In the genomic region with DNA sequence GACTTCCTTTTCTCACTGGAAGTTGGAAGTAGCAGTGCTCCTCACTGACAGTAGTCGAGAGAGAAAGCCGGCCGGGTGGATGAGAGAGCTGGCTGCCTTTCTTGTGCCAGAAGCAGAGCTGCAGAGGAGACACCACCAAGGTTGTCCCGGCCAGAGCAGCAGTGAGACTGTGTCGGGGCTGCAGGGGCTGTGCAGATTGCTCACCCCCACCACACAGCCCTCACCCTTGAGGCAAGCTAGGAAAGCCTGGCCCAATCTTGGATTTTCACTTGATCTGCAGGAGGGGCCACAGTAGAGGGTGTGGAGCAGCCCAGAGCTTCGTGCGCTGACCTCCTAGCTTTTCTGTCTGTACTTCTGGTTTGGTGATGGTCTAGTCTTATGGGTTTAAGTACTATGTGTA, we compare ENCODE assay signal across 26 cellular contexts. TPM values are rescaled to one million over a fixed set of nuclear protein-coding genes. Genes with fewer than 3 reads are reported as not detected.
DNase-seq lines count a peak whose midpoint lies in the region; ATAC-seq and TF ChIP-seq lines count a peak whose summit lies in the region.
"Had no signal": no experiment of that assay in that cellular context is flagged by ENCODE, and none has a peak within 500 bp of the region (broad histone marks: within the 10 kb centered on the region; RNA-seq: fewer than 3 reads in every experiment).

No MANE protein-coding gene starts in this region.

- no peak for TF ChIP-seq EP300 in upper lobe of left lung (IDR thresholded peaks at IDR 0.05)

- H3K27ac Mint-ChIP-seq in MCF 10A (ENCODE audit: low read depth, unreplicated experiment): peak overlapping the region; percentile 69
- no peak overlapping the region for H3K27ac Mint-ChIP-seq in endodermal cell
- H3K27ac Mint-ChIP-seq: activated naive CD4-positive, alpha-beta T cell treated with anti-CD3 and anti-CD28 coated beads, Interleukin-2, amount 50 U/mL, for 24 hours; activated T-helper 2 cell treated with anti-CD3 and anti-CD28 coated beads, Interferon-gamma antibody, Interleukin-2, Interleukin-4, amounts not matched to agents 10 μg/mL and 5 μg/mL and 100 μg/mL, durations not matched to agents 14 hours and 24 hours and 36 hours; CD14-positive monocyte; progenitor cell of endocrine pancreas; stimulated activated naive B cell treated with anti-CD40 and anti-IgM and Interleukin-4, amounts not matched to agents 10 μg/mL and 1 μg/mL and 100 μg/mL, for 72 hours had no signal

- H2BK120ac ChIP-seq in mesenchymal stem cell (ENCODE audit: low read depth, low read length): no peak overlapping the region

- no peak overlapping the region for H3K23ac ChIP-seq in mesenchymal stem cell (ENCODE audit: low read length in 2 of 2)

- H3K36me3 ChIP-seq in breast epithelium (no peaks in the 10 kb centered on the region), brain microvascular endothelial cell (replicated peaks) (no peaks in the 10 kb centered on the region), mesenchymal stem cell (ENCODE audit: control insufficient read depth in 1 of 2, insufficient read depth in 2 of 2, low read depth in 1 of 2, low read length in 2 of 2) (peaks cover 10 to 77% of the 10 kb centered on the region in 2 experiments), upper lobe of left lung (peaks cover 0 to 5% (median 1%) of the 10 kb centered on the region in 4 donors), endodermal cell (ENCODE audit: control insufficient read depth, insufficient read depth, low read length) (no peaks in the 10 kb centered on the region)
- H3K36me3 ChIP-seq: neural progenitor cell had no signal

- H4K91ac ChIP-seq in mesenchymal stem cell (ENCODE audit: low read length): no peak overlapping the region

- H3K14ac ChIP-seq in mesenchymal stem cell (ENCODE audit: low read length in 2 of 2): peak overlapping the region in 1 of 2 experiments; percentile 68

- H3K4me1 ChIP-seq in breast epithelium (no peaks in the 10 kb centered on the region), mesenchymal stem cell (ENCODE audit: control insufficient read depth, insufficient read depth, low read depth, low read length) (peaks cover 4% of the 10 kb centered on the region), upper lobe of left lung (peaks cover 6 to 34% (median 21%) of the 10 kb centered on the region in 4 donors), endodermal cell (ENCODE audit: control insufficient read depth, insufficient read depth, low read length) (no peaks in the 10 kb centered on the region)
- H3K4me1 ChIP-seq: neural progenitor cell had no signal

- BruUV-seq in MCF 10A (replicated peaks; lab: Mats Ljungman, UMichigan): no TSS peak

- H3K27me3 Mint-ChIP-seq in MCF 10A (ENCODE audit: insufficient read depth, unreplicated experiment): no peaks in the 10 kb centered on the region
- peaks cover 4% of the 10 kb centered on the region for H3K27me3 Mint-ChIP-seq in endodermal cell (ENCODE audit: insufficient read depth)

- H2BK15ac ChIP-seq in mesenchymal stem cell (ENCODE audit: low read depth, poor library complexity, severe bottlenecking): no peak overlapping the region

- H3K36me3 Mint-ChIP-seq in MCF 10A (ENCODE audit: insufficient read depth, unreplicated experiment): peaks cover 44% of the 10 kb centered on the region
- H3K36me3 Mint-ChIP-seq in endodermal cell (ENCODE audit: low read depth): no peaks in the 10 kb centered on the region
- H3K36me3 Mint-ChIP-seq: CD14-positive monocyte; neural progenitor cell; stimulated activated naive B cell treated with anti-CD40 and anti-IgM and Interleukin-4, amounts not matched to agents 10 μg/mL and 1 μg/mL and 100 μg/mL, for 72 hours had no signal

- H3K4me1 Mint-ChIP-seq in MCF 10A (ENCODE audit: insufficient read depth, unreplicated experiment) (peaks cover 29% of the 10 kb centered on the region), endodermal cell (no peaks in the 10 kb centered on the region)
- H3K4me1 Mint-ChIP-seq: activated naive CD4-positive, alpha-beta T cell treated with anti-CD3 and anti-CD28 coated beads, Interleukin-2, amount 50 U/mL, for 24 hours; CD14-positive monocyte; neural progenitor cell; stimulated activated naive B cell treated with anti-CD40 and anti-IgM and Interleukin-4, amounts not matched to agents 10 μg/mL and 1 μg/mL and 100 μg/mL, for 72 hours had no signal

- H2BK5ac ChIP-seq in mesenchymal stem cell (ENCODE audit: low read depth, low read length, poor library complexity, severe bottlenecking): no peak overlapping the region

- H3K4me3 ChIP-seq in breast epithelium: no peak overlapping the region
- H3K4me3 ChIP-seq in brain microvascular endothelial cell (ENCODE audit: low read depth, low read length): no peak overlapping the region
- peak overlapping the region in 1 of 2 experiments; percentile 42 for H3K4me3 ChIP-seq in mesenchymal stem cell (ENCODE audit: insufficient read depth in 1 of 2, low read depth in 1 of 2, low read length in 2 of 2)
- no peak overlapping the region for H3K4me3 ChIP-seq in upper lobe of left lung
- no peak overlapping the region for H3K4me3 ChIP-seq in endodermal cell (ENCODE audit: low read length)
- H3K4me3 ChIP-seq: neural progenitor cell had no signal

- ATAC-seq in upper lobe of left lung (ENCODE audit: low FRiP score in 2 of 2): peak in 1 of 2 donors; percentile 14
- ATAC-seq: left colon; sciatic nerve; stimulated activated naive B cell treated with anti-CD40 and anti-IgM and Interleukin-4, amounts not matched to agents 10 μg/mL and 1 μg/mL and 100 μg/mL, for 72 hours had no signal

- H3K18ac ChIP-seq in mesenchymal stem cell (ENCODE audit: low read depth in 1 of 2, low read length in 2 of 2): no peak overlapping the region

- H3K79me1 ChIP-seq in mesenchymal stem cell (replicated peaks; ENCODE audit: low read length, poor library complexity, severe bottlenecking): peaks cover 26% of the 10 kb centered on the region

- H3K27me3 ChIP-seq in breast epithelium (no peaks in the 10 kb centered on the region), brain microvascular endothelial cell (replicated peaks) (no peaks in the 10 kb centered on the region), mesenchymal stem cell (ENCODE audit: control insufficient read depth in 1 of 2, insufficient read depth in 1 of 2, low read length in 2 of 2) (no peaks in the 10 kb centered on the region), upper lobe of left lung (no peaks in the 10 kb centered on the region), endodermal cell (ENCODE audit: control insufficient read depth, insufficient read depth, low read length, poor library complexity, severe bottlenecking) (no peaks in the 10 kb centered on the region)
- H3K27me3 ChIP-seq: neural progenitor cell had no signal

- H2AK5ac ChIP-seq in mesenchymal stem cell (ENCODE audit: low read length, severe bottlenecking): no peak overlapping the region

- no peak overlapping the region for H3K4me2 ChIP-seq in mesenchymal stem cell (ENCODE audit: low read length, poor library complexity, severe bottlenecking)
- H3K4me2 ChIP-seq: neural progenitor cell had no signal

- H3K9ac ChIP-seq in mesenchymal stem cell (ENCODE audit: low read length): peak overlapping the region; percentile 71
- H3K9ac ChIP-seq in endodermal cell (ENCODE audit: extremely low read depth, low read length, poor library complexity, severe bottlenecking): no peak overlapping the region
- H3K9ac ChIP-seq: neural progenitor cell had no signal

- no peak overlapping the region for H3K4ac ChIP-seq in mesenchymal stem cell (ENCODE audit: low read depth in 1 of 2, low read length in 2 of 2)

- no peak overlapping the region for H2BK12ac ChIP-seq in mesenchymal stem cell (ENCODE audit: low read length in 2 of 2)

- H3K9me3 ChIP-seq in breast epithelium (peaks cover 0 to 7% of the 10 kb centered on the region in 2 donors), mesenchymal stem cell (ENCODE audit: control insufficient read depth, low read length) (peaks cover 6% of the 10 kb centered on the region), upper lobe of left lung (no peaks in the 10 kb centered on the region), endodermal cell (ENCODE audit: control insufficient read depth, low read length) (peaks cover 13% of the 10 kb centered on the region)

- no peak for DNase-seq in MCF 10A (ENCODE audit: unreplicated experiment)
- no peak for DNase-seq in breast epithelium (ENCODE audit: low spot score in 2 of 2)
- no peak for DNase-seq in brain microvascular endothelial cell
- no peak for DNase-seq in mesenchymal stem cell
- no peak for DNase-seq in upper lobe of left lung
- DNase-seq in endodermal cell: no peak
- no peak for DNase-seq in NCI-H526 (lab: John Stamatoyannopoulos, UW)
- DNase-seq in ureter (ENCODE audit: low spot score): no peak
- DNase-seq: 8988T; amygdala; DMS79 treated with DMSO at 0.1 percent for 48 hours; hypothalamus; left colon; mesendoderm; NCI-H1417 treated with DMSO at 0.1 percent for 48 hours; NCI-H2081 treated with DMSO at 0.1 percent for 48 hours; NCI-H345; stimulated activated naive B cell treated with anti-CD40 and anti-IgM and Interleukin-4, amounts not matched to agents 10 μg/mL and 1 μg/mL and 100 μg/mL, for 72 hours; substantia nigra had no signal

- POLR2A ChIA-PET in MCF 10A (lab: Yijun Ruan, JAX): interaction anchor here (1.0 to 2.7 kb wide), 3 partner anchors 9 to 15 kb away, joined by 3 to 17 read pairs (median 13); a partner anchor contains a TSS

- CTCF ChIA-PET in MCF 10A (lab: Yijun Ruan, JAX): no interaction called here

- intact Hi-C loops in MCF 10A (cut with micrococcal nuclease) (loop anchor here (1.0 kb wide), 1 partner anchor 9 kb away; a partner anchor contains a TSS), breast epithelium (cut with DNase I; ENCODE audit: low total_unique reads) (no loop called here)

- H2AFZ ChIP-seq in mesenchymal stem cell (ENCODE audit: low read depth, low read length): no peak overlapping the region
- H2AFZ ChIP-seq: neural progenitor cell had no signal

- in situ Hi-C loops in brain microvascular endothelial cell (cut with HindIII; ENCODE audit: low pct_ligation_motif_present, low sequenced_read_pairs): no loop called here

- H3K9me3 Mint-ChIP-seq in MCF 10A (ENCODE audit: unreplicated experiment) (no peaks in the 10 kb centered on the region), endodermal cell (peaks cover 19% of the 10 kb centered on the region)
- H3K9me3 Mint-ChIP-seq: activated T-helper 2 cell treated with anti-CD3 and anti-CD28 coated beads, Interferon-gamma antibody, Interleukin-2, Interleukin-4, amounts not matched to agents 10 μg/mL and 5 μg/mL and 100 μg/mL, durations not matched to agents 14 hours and 24 hours and 36 hours had no signal

- no peak overlapping the region for H3K27ac ChIP-seq in breast epithelium
- H3K27ac ChIP-seq in brain microvascular endothelial cell: peak overlapping the region; percentile 23
- no peak overlapping the region for H3K27ac ChIP-seq in mesenchymal stem cell (ENCODE audit: low read length, poor library complexity, severe bottlenecking)
- H3K27ac ChIP-seq in upper lobe of left lung: peak overlapping the region; percentile 11 to 73 (median 70)
- no peak overlapping the region for H3K27ac ChIP-seq in endodermal cell (ENCODE audit: low read depth, low read length)
- H3K27ac ChIP-seq: neural progenitor cell had no signal

- H3K4me3 Mint-ChIP-seq in MCF 10A (ENCODE audit: unreplicated experiment) (no peak overlapping the region), endodermal cell (no peak overlapping the region)
- H3K4me3 Mint-ChIP-seq: activated naive CD4-positive, alpha-beta T cell treated with anti-CD3 and anti-CD28 coated beads, Interleukin-2, amount 50 U/mL, for 24 hours; CD14-positive monocyte; neural progenitor cell; stimulated activated naive B cell treated with anti-CD40 and anti-IgM and Interleukin-4, amounts not matched to agents 10 μg/mL and 1 μg/mL and 100 μg/mL, for 72 hours had no signal

- 96% methylated on average over 7 of the region's 7 CpGs for WGBS in mesenchymal stem cell
- WGBS in upper lobe of left lung, 2 donors: 81 to 85% methylated on average over 6 to 7 of the region's 7 CpGs
- 82 to 100% methylated on average over 2 to 7 of the region's 7 CpGs for WGBS in endodermal cell (ENCODE audit: insufficient coverage in 1 of 2, insufficient read length in 1 of 2), 2 experiments

- TF ChIP-seq POLR2A in breast epithelium (IDR thresholded peaks at IDR 0.05): no peak
- TF ChIP-seq POLR2A in upper lobe of left lung (IDR thresholded peaks at IDR 0.05): no peak

- no peak overlapping the region for H4K8ac ChIP-seq in mesenchymal stem cell (ENCODE audit: low read length)

- no peak for TF ChIP-seq CTCF in MCF 10A (IDR thresholded peaks at IDR 0.05; ENCODE audit: unreplicated experiment)
- no peak for TF ChIP-seq CTCF in breast epithelium (IDR thresholded peaks at IDR 0.05)
- no peak for TF ChIP-seq CTCF in brain microvascular endothelial cell (IDR thresholded peaks at IDR 0.05; ENCODE audit: low read depth, low read length, missing control alignments)
- TF ChIP-seq CTCF in upper lobe of left lung (IDR thresholded peaks at IDR 0.05): no peak
- TF ChIP-seq CTCF in endodermal cell (conservative IDR thresholded peaks at IDR 0.05): no peak

RNA-seq across cellular contexts. Expression of a gene that starts 9.1 kb away (rescaled TPM):
- 86.1 and 89.1 TPM in 2 replicates for total RNA-seq in MCF 10A (2022)
- total RNA-seq in breast epithelium: 100 to 1,000 TPM in 1 of 3 donors, 10 to 100 TPM in 2; 32.2 to 121 (median 54.0) TPM
- polyA plus RNA-seq in mesenchymal stem cell (2013, experiment 1 of 2): 139 TPM
- 136 TPM for polyA plus RNA-seq in mesenchymal stem cell (2013, experiment 2 of 2)
- 100 to 1,000 TPM in 2 of 6 donors, 10 to 100 TPM in 4; 52.9 to 123 (median 72.2) TPM for total RNA-seq in upper lobe of left lung
- total RNA-seq in endodermal cell: 1 to 10 TPM; 1.3 to 4.4 TPM
- 4.3 TPM for polyA plus RNA-seq in endodermal cell (2013, experiment 1 of 2)
- polyA plus RNA-seq in endodermal cell (2013, experiment 2 of 2): 6.6 TPM
- total RNA-seq in ureter: 57.1 TPM
- total RNA-seq: T-helper 2 cell treated with Interferon-gamma antibody and Interleukin-4, amounts not matched to agents 100 ng/mL and 5 ng/mL, for 36 hours had no signal
- polyA plus RNA-seq: CD14-positive monocyte had no signal

Comparison
In these comparisons a context has a peak if more than half of its experiments do, and no peak if none do; other contexts are left out.
1. H3K27ac ChIP-seq: peak in brain microvascular endothelial cell (single experiment) and upper lobe of left lung (4 of 4); none in breast epithelium (0 of 2), mesenchymal stem cell (single experiment) and endodermal cell (single experiment).
2. RNA of a gene that starts 9.1 kb away (total RNA-seq): 86.1 to 89.1 TPM in MCF 10A, 52.9 to 123 TPM in upper lobe of left lung, 57.1 TPM in ureter (single experiment) and 32.2 to 121 TPM in breast epithelium; 1.3 to 4.4 TPM in endodermal cell; every median in the first group is over 4 times any median in the second.